Comparison of ENCODE assay signal across 17 cellular contexts in genomic region chr2:240857039-240858008, GRCh38. TPM values are rescaled to one million over a fixed set of nuclear protein-coding genes. Genes with fewer than 3 reads are reported as not detected.
DNase-seq lines count a peak whose midpoint lies in the region; ATAC-seq, FAIRE-seq and TF ChIP-seq lines count a peak whose summit lies in the region.
"Had no signal": no experiment of that assay in that cellular context is flagged by ENCODE, and none has a peak within 500 bp of the region (broad histone marks: within the 10 kb centered on the region; RNA-seq: fewer than 3 reads in every experiment).

No MANE protein-coding gene starts in this region.

- intact Hi-C loops in left colon (cut with DNase I, micrococcal nuclease) = loop anchor here in 1 of 2 donors (10.0 kb wide), 1 partner anchor 377 kb away; no protein-coding TSS in a partner anchor

- peaks cover 7% of the 10 kb centered on the region for H3K27me3 Mint-ChIP-seq in progenitor cell of endocrine pancreas

- ATAC-seq in left colon = peak; percentile 94
- ATAC-seq: natural killer cell treated with Interleukin-12 subunit alpha and Interleukin-12 subunit beta and Interleukin-15 and Interleukin-18, amount 100 ng/mL, for 72 hours had no signal

- peaks cover 7% of the 10 kb centered on the region for H3K4me1 Mint-ChIP-seq in progenitor cell of endocrine pancreas (ENCODE audit: low read depth)
- H3K4me1 Mint-ChIP-seq: central memory CD8-positive, alpha-beta T cell had no signal

- H3K9me3 Mint-ChIP-seq in progenitor cell of endocrine pancreas (ENCODE audit: low read depth) = peaks cover 4% of the 10 kb centered on the region
- H3K9me3 Mint-ChIP-seq: natural killer cell treated with Interleukin-12 subunit alpha and Interleukin-12 subunit beta and Interleukin-15 and Interleukin-18, amount 100 ng/mL, for 72 hours had no signal

- no peaks in the 10 kb centered on the region for H3K36me3 Mint-ChIP-seq in progenitor cell of endocrine pancreas (ENCODE audit: insufficient read depth)

- peak overlapping the region; percentile 47 for H3K27ac Mint-ChIP-seq in progenitor cell of endocrine pancreas
- H3K27ac Mint-ChIP-seq: natural killer cell treated with Interleukin-12 subunit alpha and Interleukin-12 subunit beta and Interleukin-15 and Interleukin-18, amount 100 ng/mL, for 72 hours had no signal

- no peak for TF ChIP-seq CTCF in progenitor cell of endocrine pancreas (IDR thresholded peaks at IDR 0.05; ENCODE audit: unreplicated experiment)

- no peak for FAIRE-seq in RCC 7860 (lab: Jason Lieb, UNC)
- FAIRE-seq: GM12892 had no signal

- H3K4me3 Mint-ChIP-seq in progenitor cell of endocrine pancreas (ENCODE audit: low read depth) = no peak overlapping the region
- H3K4me3 Mint-ChIP-seq: central memory CD8-positive, alpha-beta T cell; natural killer cell treated with Interleukin-12 subunit alpha and Interleukin-12 subunit beta and Interleukin-15 and Interleukin-18, amount 100 ng/mL, for 72 hours had no signal

- DNase-seq in HuH-7 (ENCODE audit: low spot score) (peak; percentile 90), NCI-H524 treated with DMSO at 0.1 percent for 48 hours (lab: John Stamatoyannopoulos, UW) (peak; percentile 84), left colon (peak in 1 of 2 donors; percentile 74), progenitor cell of endocrine pancreas (ENCODE audit: low spot score, unreplicated experiment) (no peak), RCC 7860 (ENCODE audit: low spot score) (no peak), NCI-H82 (lab: John Stamatoyannopoulos, UW) (no peak), GM19240 (ENCODE audit: insufficient read length, low spot score) (no peak)
- DNase-seq: activated CD4-positive, alpha-beta T cell treated with anti-CD3 and anti-CD28 coated beads for 4 hours; effector memory CD4-positive, alpha-beta T cell; NCI-H187 treated with DMSO at 0.1 percent for 48 hours; psoas muscle; spleen; testis had no signal

RNA-seq across cellular contexts. Expression of gene AGXT, which starts 11.3 kb away (rescaled TPM):
- total RNA-seq in left colon (1 to 10 TPM in 1 of 2 donors, under 1 TPM in 1; 0.59 to 3.0 TPM), progenitor cell of endocrine pancreas (1.0 and 1.2 TPM in 2 replicates)
- total RNA-seq: M059J; natural killer cell treated with Interleukin-12 subunit alpha and Interleukin-12 subunit beta and Interleukin-15 and Interleukin-18, amount 100 ng/mL, for 72 hours had no signal

RNA-seq across cellular contexts. Expression of gene KIF1A, which starts 37.3 kb away (rescaled TPM):
- total RNA-seq in left colon (1 to 10 TPM; 2.1 to 2.2 TPM), progenitor cell of endocrine pancreas (132 and 140 TPM in 2 replicates)
- total RNA-seq: M059J had no signal

RNA-seq across cellular contexts. Expression of gene MAB21L4, which starts 38.6 kb away (rescaled TPM):
- total RNA-seq in left colon (10 to 100 TPM in 1 of 2 donors, 1 to 10 TPM in 1; 4.5 to 11.8 TPM), progenitor cell of endocrine pancreas (9.7 and 12.5 TPM in 2 replicates)
- total RNA-seq: M059J; natural killer cell treated with Interleukin-12 subunit alpha and Interleukin-12 subunit beta and Interleukin-15 and Interleukin-18, amount 100 ng/mL, for 72 hours; psoas muscle; testis had no signal

RNA-seq across cellular contexts. Expression of gene CROCC2, which starts 48.8 kb away (rescaled TPM):
- under 1 TPM in 1 of 2 donors, not detected in 1; 0.06 TPM for total RNA-seq in left colon
- total RNA-seq in progenitor cell of endocrine pancreas = 0.36 and 0.40 TPM in 2 replicates
- total RNA-seq: M059J; natural killer cell treated with Interleukin-12 subunit alpha and Interleukin-12 subunit beta and Interleukin-15 and Interleukin-18, amount 100 ng/mL, for 72 hours; psoas muscle had no signal

Comparison
In these comparisons a context has a peak if more than half of its experiments do, and no peak if none do; other contexts are left out.
1. DNase-seq: peak in HuH-7 (single experiment) and NCI-H524 treated with DMSO at 0.1 percent for 48 hours (single experiment); none in progenitor cell of endocrine pancreas (single experiment), RCC 7860 (single experiment), NCI-H82 (single experiment) and GM19240 (single experiment).
2. RNA of gene KIF1A, which starts 37.3 kb away (total RNA-seq): 132 to 140 TPM in progenitor cell of endocrine pancreas; 2.1 to 2.2 TPM in left colon; every median in the first group is over 10 times any median in the second.